ENCODE assay signal across 8 cellular contexts in the genomic region with DNA sequence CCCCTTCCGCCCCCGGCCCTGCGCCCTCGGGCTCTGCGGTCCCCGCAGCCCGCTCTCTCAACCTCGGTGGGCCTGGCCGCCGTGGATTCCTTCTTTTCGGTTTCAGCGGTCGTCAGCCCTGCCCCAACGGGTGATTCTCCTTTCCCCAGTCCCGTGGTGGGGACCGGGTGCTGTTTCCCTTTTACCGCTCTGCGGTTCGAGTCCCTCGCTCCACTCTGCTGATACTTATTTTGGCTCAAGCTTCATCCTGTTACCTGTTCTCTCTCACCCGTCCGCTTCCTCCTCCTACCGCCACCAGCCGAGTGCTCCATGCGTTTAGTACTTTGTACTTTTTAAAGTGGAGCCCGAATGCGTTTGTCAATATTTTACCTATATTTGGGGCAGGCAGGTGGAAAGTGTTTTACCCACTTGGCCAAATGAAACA. TPM values are rescaled to one million over a fixed set of nuclear protein-coding genes. Genes with fewer than 3 reads are reported as not detected.
DNase-seq lines count a peak whose midpoint lies in the region; TF ChIP-seq lines count a peak whose summit lies in the region.

No MANE protein-coding gene starts in this region.

- H3K4me3 ChIP-seq in HAP-1 = peak overlapping the region; percentile 75
- peak overlapping the region; percentile 79 to 97 (median 88) for H3K4me3 ChIP-seq in Peyer's patch
- peak overlapping the region; percentile 87 for H3K4me3 ChIP-seq in mononuclear cell (ENCODE audit: low read length)

- H3K4me1 ChIP-seq in HAP-1 = peaks cover 5% of the 10 kb centered on the region; the same call in 1 of the 2 replicates
- peaks cover 0 to 26% (median 10%) of the 10 kb centered on the region in 4 donors for H3K4me1 ChIP-seq in Peyer's patch
- H3K4me1 ChIP-seq in mononuclear cell (ENCODE audit: insufficient read depth, low read length) = peaks cover 24% of the 10 kb centered on the region

- H3K27me3 ChIP-seq in HAP-1 (ENCODE audit: low read depth) (no peaks in the 10 kb centered on the region), Peyer's patch (no peaks in the 10 kb centered on the region), mononuclear cell (ENCODE audit: insufficient read depth, low read length) (no peaks in the 10 kb centered on the region)

- H3K27ac ChIP-seq in Peyer's patch (peak overlapping the region; percentile 96 to 99 (median 98)), cingulate gyrus (ENCODE audit: low read depth, low read length) (peak overlapping the region; percentile 100)

- TF ChIP-seq POLR2A in Peyer's patch (IDR thresholded peaks at IDR 0.05) = no peak

- peak; percentile 41 for DNase-seq in DMS53 (lab: John Stamatoyannopoulos, UW)
- no peak for DNase-seq in DMS53 treated with DMSO at 0.1 percent for 48 hours (lab: John Stamatoyannopoulos, UW; ENCODE audit: unreplicated experiment)
- no peak for DNase-seq in HAP-1 (ENCODE audit: low spot score in 2 of 2)
- DNase-seq in Peyer's patch = peak in 2 of 3 donors; percentile 42 to 67
- DNase-seq in NCI-H187 (lab: John Stamatoyannopoulos, UW) = no peak
- no peak for DNase-seq in SIG-M5 treated with dmso at 0.1 percent for 504 hours (lab: John Stamatoyannopoulos, UW; ENCODE audit: unreplicated experiment)

- in situ Hi-C loops in HAP-1 (cut with MboI; ENCODE audit: low sequenced_read_pairs) = loop anchor here (10.0 kb wide), 2 partner anchors 324 to 906 kb away; partner anchors contain the start of genes LPXN and ZFP91

- peaks cover 22% of the 10 kb centered on the region for H3K36me3 ChIP-seq in HAP-1 (replicated peaks)
- H3K36me3 ChIP-seq in Peyer's patch = peaks cover 0 to 19% (median 0%) of the 10 kb centered on the region in 3 donors

- TF ChIP-seq CTCF in Peyer's patch (IDR thresholded peaks at IDR 0.05) = no peak

- H3K9me3 ChIP-seq in HAP-1 (no peaks in the 10 kb centered on the region), Peyer's patch (no peaks in the 10 kb centered on the region), mononuclear cell (ENCODE audit: low read depth, low read length) (no peaks in the 10 kb centered on the region)

RNA-seq across cellular contexts. Expression of gene ZDHHC5, which starts 0.6 kb away (rescaled TPM):
- total RNA-seq in Peyer's patch (10 to 100 TPM; 27.2 to 69.7 (median 60.1) TPM), mononuclear cell (48.9 TPM)

RNA-seq across cellular contexts. Expression of gene CLP1, which starts 10.9 kb away (rescaled TPM):
- total RNA-seq in Peyer's patch (10 to 100 TPM in 3 of 4 donors, 1 to 10 TPM in 1; 9.1 to 16.1 (median 12.8) TPM), mononuclear cell (53.4 TPM)

RNA-seq across cellular contexts. Expression of gene YPEL4, which starts 18.8 kb away (rescaled TPM):
- 1 to 10 TPM in 1 of 4 donors, under 1 TPM in 3; 0.35 to 2.5 (median 0.71) TPM for total RNA-seq in Peyer's patch
- 1.3 TPM for total RNA-seq in mononuclear cell

RNA-seq across cellular contexts. Expression of gene MED19, which starts 43.5 kb away (rescaled TPM):
- 10 to 100 TPM in 3 of 4 donors, 1 to 10 TPM in 1; 3.0 to 26.4 (median 21.5) TPM for total RNA-seq in Peyer's patch
- 11.6 TPM for total RNA-seq in mononuclear cell

RNA-seq across cellular contexts. Expression of gene TMX2, which starts 43.9 kb away (rescaled TPM):
- 10 to 100 TPM; 18.2 to 86.0 (median 74.9) TPM for total RNA-seq in Peyer's patch
- total RNA-seq in mononuclear cell = 31.7 TPM

Comparison
In these comparisons a context has a peak if more than half of its experiments do, and no peak if none do; other contexts are left out.
1. DNase-seq: peak in DMS53 (single experiment) and Peyer's patch (2 of 3); none in DMS53 treated with DMSO at 0.1 percent for 48 hours (single experiment), HAP-1 (0 of 2), NCI-H187 (0 of 2) and SIG-M5 treated with dmso at 0.1 percent for 504 hours (single experiment).
2. Peak in every context shown above with its lines, with median percentiles within 50 percentile points of each other: H3K4me3 ChIP-seq.